In genomic region chr17:27446569-27447301, GRCh38 we compare ENCODE assay signal across 1 cellular context.
TF ChIP-seq lines count a peak whose summit lies in the region.

No MANE protein-coding gene starts in this region.

TF ChIP-seq in K562, 482 proteins besides CTCF, POLR2A, EP300 and RAD21 (continued from another document and continues in another):
- TF ChIP-seq MGA (IDR thresholded peaks at IDR 0.05): no peak
- no peak for TF ChIP-seq STAT5B (CRISPR knock-in tag; IDR thresholded peaks at IDR 0.05)
- no peak for TF ChIP-seq ZC3H8 (IDR thresholded peaks at IDR 0.05)
- peak; percentile 73 for TF ChIP-seq ZNF316 (IDR thresholded peaks at IDR 0.05)
- TF ChIP-seq ATF7 (IDR thresholded peaks at IDR 0.05): peak; percentile 99
- TF ChIP-seq FOXK2 (conservative IDR thresholded peaks at IDR 0.05 in 1 of 2, IDR thresholded peaks at IDR 0.05 in 1 of 2; ENCODE audit: low read depth in 2 of 2): no peak
- no peak for TF ChIP-seq NFXL1 (CRISPR knock-in tag; IDR thresholded peaks at IDR 0.05)
- TF ChIP-seq PRPF4 (IDR thresholded peaks at IDR 0.05; ENCODE audit: insufficient read depth, low read depth, low read length, poor library complexity, severe bottlenecking): no peak
- TF ChIP-seq NCOR1 (IDR thresholded peaks at IDR 0.05): peak; percentile 90
- no peak for TF ChIP-seq PBX2 (CRISPR knock-in tag; IDR thresholded peaks at IDR 0.05; ENCODE audit: low read depth)
- TF ChIP-seq PBX2 (tag; conservative IDR thresholded peaks at IDR 0.05; ENCODE audit: low read depth): peak; percentile 77
- no peak for TF ChIP-seq MYNN (IDR thresholded peaks at IDR 0.05)
- TF ChIP-seq MYNN (CRISPR knock-in tag; IDR thresholded peaks at IDR 0.05): no peak
- no peak for TF ChIP-seq ZNF232 (CRISPR knock-in tag; IDR thresholded peaks at IDR 0.05)
- no peak for TF ChIP-seq ZNF76 (CRISPR knock-in tag; IDR thresholded peaks at IDR 0.05; ENCODE audit: borderline replicate concordance)
- TF ChIP-seq CSDE1 (IDR thresholded peaks at IDR 0.05): no peak
- no peak for TF ChIP-seq PYGO2 (tag; IDR thresholded peaks at IDR 0.05)
- TF ChIP-seq MNT (conservative IDR thresholded peaks at IDR 0.05): peak; percentile 61 to 80
- no peak for TF ChIP-seq GTF3C2 (IDR thresholded peaks at IDR 0.05; ENCODE audit: borderline replicate concordance, extremely low read depth, insufficient read length)
- TF ChIP-seq SMARCB1 (IDR thresholded peaks at IDR 0.05; ENCODE audit: insufficient read length, low read depth): no peak
- no peak for TF ChIP-seq ZNF655 (CRISPR knock-in tag; IDR thresholded peaks at IDR 0.05)
- TF ChIP-seq FUS (optimal IDR thresholded peaks at IDR 0.05; ENCODE audit: low read depth, low read length): no peak
- no peak for TF ChIP-seq BCLAF1 (IDR thresholded peaks at IDR 0.05; ENCODE audit: borderline replicate concordance in 1 of 2, control insufficient read depth in 1 of 2, low read depth in 2 of 2, low read length in 1 of 2)
- TF ChIP-seq ELF4 (CRISPR knock-in tag; IDR thresholded peaks at IDR 0.05): 0 out of 2 replicates have a peak, but pooled peaks have one; percentile 34
- no peak for TF ChIP-seq ZKSCAN8 (CRISPR knock-in tag; IDR thresholded peaks at IDR 0.05)
- no peak for TF ChIP-seq PHF21A (IDR thresholded peaks at IDR 0.05; ENCODE audit: borderline replicate concordance, low read depth)
- TF ChIP-seq NR4A1 (CRISPR knock-in tag; IDR thresholded peaks at IDR 0.05): no peak
- TF ChIP-seq NR4A1 (tag; IDR thresholded peaks at IDR 0.05): no peak
